22 cellular contexts compared by ENCODE assay signal in the genomic region with DNA sequence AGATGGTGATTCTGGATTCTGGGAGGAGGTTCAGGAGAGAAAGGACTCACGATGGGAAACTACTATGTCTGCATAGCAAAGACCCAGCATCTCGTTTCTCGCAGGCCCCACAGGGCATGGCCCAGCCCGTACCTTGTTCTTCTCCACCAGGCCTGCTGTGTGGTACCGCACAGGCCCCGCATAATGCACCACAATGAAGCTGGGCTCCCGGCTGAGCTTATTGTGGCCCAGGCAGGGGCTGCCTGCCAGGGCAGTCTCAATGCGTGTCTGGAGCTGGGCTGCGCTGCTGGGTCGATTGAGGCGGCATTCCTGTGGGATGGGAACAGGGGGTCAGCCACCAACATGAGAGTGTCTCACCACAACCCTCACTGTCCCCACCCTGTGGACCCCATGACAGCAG. TPM values are rescaled to one million over a fixed set of nuclear protein-coding genes. Genes with fewer than 3 reads are reported as not detected.
DNase-seq lines count a peak whose midpoint lies in the region; ATAC-seq and TF ChIP-seq lines count a peak whose summit lies in the region.
"Had no signal": no experiment of that assay in that cellular context is flagged by ENCODE, and none has a peak within 500 bp of the region (broad histone marks: within the 10 kb centered on the region; RNA-seq: fewer than 3 reads in every experiment).

No MANE protein-coding gene starts in this region.

- no peak overlapping the region for H3K4me3 ChIP-seq in endodermal cell (ENCODE audit: low read length)
- H3K4me3 ChIP-seq: SJCRH30 had no signal

- no peaks in the 10 kb centered on the region for H3K9me3 ChIP-seq in endodermal cell (ENCODE audit: control insufficient read depth, low read length)
- H3K9me3 ChIP-seq: BE2C, SJCRH30 had no signal

- H3K27me3 Mint-ChIP-seq in activated CD8-positive, alpha-beta T cell treated with anti-CD3 and anti-CD28 coated beads, Interleukin-2, amount 10 ng/mL, durations not matched to agents 7 days and 5 days (ENCODE audit: low read depth) = no peaks in the 10 kb centered on the region
- no peaks in the 10 kb centered on the region for H3K27me3 Mint-ChIP-seq in activated CD8-positive, alpha-beta T cell treated with anti-CD3 and anti-CD28 coated beads for 36 hours
- H3K27me3 Mint-ChIP-seq in CD14-positive monocyte (ENCODE audit: low read depth in 3 of 3) = no peaks in the 10 kb centered on the region
- no peaks in the 10 kb centered on the region for H3K27me3 Mint-ChIP-seq in endodermal cell (ENCODE audit: insufficient read depth)
- H3K27me3 Mint-ChIP-seq in stimulated activated naive CD8-positive, alpha-beta T cell treated with anti-CD3 and anti-CD28 coated beads, Interleukin-15, amount 100 ng/mL, for 72 hours = no peaks in the 10 kb centered on the region

- peaks cover 6% of the 10 kb centered on the region for H3K4me1 ChIP-seq in endodermal cell (ENCODE audit: control insufficient read depth, insufficient read depth, low read length)
- H3K4me1 ChIP-seq: SJCRH30 had no signal

- no peak for ATAC-seq in activated CD8-positive, alpha-beta T cell treated with anti-CD3 and anti-CD28 coated beads, Interleukin-2, amount 10 ng/mL, durations not matched to agents 7 days and 5 days
- no peak for ATAC-seq in activated CD8-positive, alpha-beta T cell treated with anti-CD3 and anti-CD28 coated beads for 36 hours
- no peak for ATAC-seq in stimulated activated naive CD8-positive, alpha-beta T cell treated with anti-CD3 and anti-CD28 coated beads, Interleukin-15, amount 100 ng/mL, for 72 hours
- ATAC-seq: Right ventricle myocardium inferior had no signal

- CTCF ChIA-PET in activated CD8-positive, alpha-beta T cell treated with anti-CD3 and anti-CD28 coated beads, Interleukin-2, amount 10 ng/mL, durations not matched to agents 7 days and 5 days (lab: Charles Lee) = no interaction called here
- CTCF ChIA-PET in activated CD8-positive, alpha-beta T cell treated with anti-CD3 and anti-CD28 coated beads for 36 hours (lab: Charles Lee) = interaction anchor here (1.3 kb wide), 1 partner anchor 27 kb away, joined by 5 read pairs; a partner anchor contains a TSS

- peaks cover 70% of the 10 kb centered on the region for H3K36me3 Mint-ChIP-seq in activated CD8-positive, alpha-beta T cell treated with anti-CD3 and anti-CD28 coated beads, Interleukin-2, amount 10 ng/mL, durations not matched to agents 7 days and 5 days (ENCODE audit: low read depth)
- H3K36me3 Mint-ChIP-seq in activated CD8-positive, alpha-beta T cell treated with anti-CD3 and anti-CD28 coated beads for 36 hours (ENCODE audit: low read depth) = peaks cover 57% of the 10 kb centered on the region
- H3K36me3 Mint-ChIP-seq in CD14-positive monocyte = peaks cover 64 to 77% of the 10 kb centered on the region in 2 donors
- H3K36me3 Mint-ChIP-seq in endodermal cell (ENCODE audit: low read depth) = peaks cover 73% of the 10 kb centered on the region

- no peak for DNase-seq in activated CD8-positive, alpha-beta T cell treated with anti-CD3 and anti-CD28 coated beads, Interleukin-2, amount 10 ng/mL, durations not matched to agents 7 days and 5 days
- no peak for DNase-seq in activated CD8-positive, alpha-beta T cell treated with anti-CD3 and anti-CD28 coated beads for 36 hours
- DNase-seq in CD14-positive monocyte (ENCODE audit: low spot score) (peak; percentile 13), endodermal cell (peak; percentile 32), occipital lobe (lab: John Stamatoyannopoulos, UW) (no peak)
- no peak for DNase-seq in stimulated activated naive CD8-positive, alpha-beta T cell treated with anti-CD3 and anti-CD28 coated beads, Interleukin-15, amount 100 ng/mL, for 72 hours
- DNase-seq: 8988T, ACHN, BE2C, Calu3, DMS153, DND-41, HCEC 1CT, IMR-90, MM.1S, NCI-H2029, NCI-H446, NCI-H524 treated with DMSO at 0.1 percent for 48 hours, NCI-H774, SJCRH30 had no signal

- TF ChIP-seq CTCF in activated CD8-positive, alpha-beta T cell treated with anti-CD3 and anti-CD28 coated beads for 36 hours (IDR thresholded peaks at IDR 0.05) = no peak
- no peak for TF ChIP-seq CTCF in CD14-positive monocyte (IDR thresholded peaks at IDR 0.05)
- TF ChIP-seq CTCF in endodermal cell (conservative IDR thresholded peaks at IDR 0.05) = no peak

- H3K9me3 Mint-ChIP-seq in activated CD8-positive, alpha-beta T cell treated with anti-CD3 and anti-CD28 coated beads, Interleukin-2, amount 10 ng/mL, durations not matched to agents 7 days and 5 days (ENCODE audit: insufficient read depth) = no peaks in the 10 kb centered on the region
- no peaks in the 10 kb centered on the region for H3K9me3 Mint-ChIP-seq in activated CD8-positive, alpha-beta T cell treated with anti-CD3 and anti-CD28 coated beads for 36 hours
- H3K9me3 Mint-ChIP-seq in CD14-positive monocyte (no peaks in the 10 kb centered on the region), endodermal cell (no peaks in the 10 kb centered on the region)
- H3K9me3 Mint-ChIP-seq in stimulated activated naive CD8-positive, alpha-beta T cell treated with anti-CD3 and anti-CD28 coated beads, Interleukin-15, amount 100 ng/mL, for 72 hours = no peaks in the 10 kb centered on the region

- H3K4me3 Mint-ChIP-seq in activated CD8-positive, alpha-beta T cell treated with anti-CD3 and anti-CD28 coated beads, Interleukin-2, amount 10 ng/mL, durations not matched to agents 7 days and 5 days = no peak overlapping the region
- no peak overlapping the region for H3K4me3 Mint-ChIP-seq in activated CD8-positive, alpha-beta T cell treated with anti-CD3 and anti-CD28 coated beads for 36 hours
- H3K4me3 Mint-ChIP-seq in CD14-positive monocyte (no peak overlapping the region), endodermal cell (no peak overlapping the region)
- H3K4me3 Mint-ChIP-seq in stimulated activated naive CD8-positive, alpha-beta T cell treated with anti-CD3 and anti-CD28 coated beads, Interleukin-15, amount 100 ng/mL, for 72 hours = no peak overlapping the region

- no peak overlapping the region for H3K27ac ChIP-seq in endodermal cell (ENCODE audit: low read depth, low read length)
- H3K27ac ChIP-seq: KMS-11, SJCRH30 had no signal

- no peaks in the 10 kb centered on the region for H3K27me3 ChIP-seq in endodermal cell (ENCODE audit: control insufficient read depth, insufficient read depth, low read length, poor library complexity, severe bottlenecking)
- H3K27me3 ChIP-seq: BE2C, SJCRH30 had no signal

- 96% methylated on average over 8 to 11 of the region's 11 CpGs for WGBS in endodermal cell (ENCODE audit: insufficient coverage in 1 of 2, insufficient read length in 1 of 2), 2 experiments

- peaks cover 97% of the 10 kb centered on the region for H3K36me3 ChIP-seq in endodermal cell (ENCODE audit: control insufficient read depth, insufficient read depth, low read length)

- intact Hi-C loops in activated CD8-positive, alpha-beta T cell treated with anti-CD3 and anti-CD28 coated beads for 36 hours (cut with micrococcal nuclease) = no loop called here
- intact Hi-C loops in CD14-positive monocyte (cut with micrococcal nuclease) = no loop called here

- POLR2A ChIA-PET in activated CD8-positive, alpha-beta T cell treated with anti-CD3 and anti-CD28 coated beads, Interleukin-2, amount 10 ng/mL, durations not matched to agents 7 days and 5 days (lab: Charles Lee) = no interaction called here
- POLR2A ChIA-PET in activated CD8-positive, alpha-beta T cell treated with anti-CD3 and anti-CD28 coated beads for 36 hours (lab: Charles Lee) = interaction anchor here (1.0 to 1.6 kb wide), 3 partner anchors 9 to 52 kb away, joined by 3 to 4 read pairs (median 4); a partner anchor contains a TSS

- H3K27ac Mint-ChIP-seq in activated CD8-positive, alpha-beta T cell treated with anti-CD3 and anti-CD28 coated beads, Interleukin-2, amount 10 ng/mL, durations not matched to agents 7 days and 5 days = peak overlapping the region; percentile 43
- H3K27ac Mint-ChIP-seq in activated CD8-positive, alpha-beta T cell treated with anti-CD3 and anti-CD28 coated beads for 36 hours = no peak overlapping the region
- H3K27ac Mint-ChIP-seq in CD14-positive monocyte = peak overlapping the region in 1 of 7 donors; percentile 68
- no peak overlapping the region for H3K27ac Mint-ChIP-seq in endodermal cell
- H3K27ac Mint-ChIP-seq in stimulated activated naive CD8-positive, alpha-beta T cell treated with anti-CD3 and anti-CD28 coated beads, Interleukin-15, amount 100 ng/mL, for 72 hours = peak overlapping the region in 1 of 2 donors; percentile 23

- no peak overlapping the region for H3K9ac ChIP-seq in endodermal cell (ENCODE audit: extremely low read depth, low read length, poor library complexity, severe bottlenecking)
- H3K9ac ChIP-seq: KMS-11 had no signal

- H3K4me1 Mint-ChIP-seq in activated CD8-positive, alpha-beta T cell treated with anti-CD3 and anti-CD28 coated beads, Interleukin-2, amount 10 ng/mL, durations not matched to agents 7 days and 5 days (ENCODE audit: low read depth) = no peaks in the 10 kb centered on the region
- peaks cover 6% of the 10 kb centered on the region for H3K4me1 Mint-ChIP-seq in activated CD8-positive, alpha-beta T cell treated with anti-CD3 and anti-CD28 coated beads for 36 hours (ENCODE audit: low read depth)
- H3K4me1 Mint-ChIP-seq in CD14-positive monocyte (no peaks in the 10 kb centered on the region), endodermal cell (no peaks in the 10 kb centered on the region)
- H3K4me1 Mint-ChIP-seq in stimulated activated naive CD8-positive, alpha-beta T cell treated with anti-CD3 and anti-CD28 coated beads, Interleukin-15, amount 100 ng/mL, for 72 hours = peaks cover 8% of the 10 kb centered on the region

RNA-seq across cellular contexts. Expression of a gene that starts 20.4 kb away (rescaled TPM):
- 10 to 100 TPM; 32.2 to 33.7 TPM for total RNA-seq in activated CD8-positive, alpha-beta T cell treated with anti-CD3 and anti-CD28 coated beads, Interleukin-2, amount 10 ng/mL, durations not matched to agents 7 days and 5 days
- 10 to 100 TPM; 46.5 to 50.5 TPM for total RNA-seq in activated CD8-positive, alpha-beta T cell treated with anti-CD3 and anti-CD28 coated beads for 36 hours
- polyA plus RNA-seq in CD14-positive monocyte = 10 to 100 TPM; 63.5 to 70.4 TPM
- total RNA-seq in endodermal cell = 10 to 100 TPM; 59.6 to 67.3 TPM
- polyA plus RNA-seq in endodermal cell (2013, experiment 1 of 2) = 64.3 TPM
- polyA plus RNA-seq in endodermal cell (2013, experiment 2 of 2) = 67.4 TPM
- 44.6 TPM for total RNA-seq in occipital lobe

RNA-seq across cellular contexts. Expression of a gene that starts 27.8 kb away (rescaled TPM):
- total RNA-seq in activated CD8-positive, alpha-beta T cell treated with anti-CD3 and anti-CD28 coated beads, Interleukin-2, amount 10 ng/mL, durations not matched to agents 7 days and 5 days = 100 to 1,000 TPM; 136 to 142 TPM
- total RNA-seq in activated CD8-positive, alpha-beta T cell treated with anti-CD3 and anti-CD28 coated beads for 36 hours = 100 to 1,000 TPM; 106 to 114 TPM
- polyA plus RNA-seq in CD14-positive monocyte = 1 to 10 TPM; 1.2 to 1.9 TPM
- total RNA-seq in endodermal cell = 100 to 1,000 TPM; 133 to 154 TPM
- 63.3 TPM for polyA plus RNA-seq in endodermal cell (2013, experiment 1 of 2)
- polyA plus RNA-seq in endodermal cell (2013, experiment 2 of 2) = 51.5 TPM
- 33.8 TPM for total RNA-seq in occipital lobe

RNA-seq across cellular contexts. Expression of a gene that starts 28.0 kb away (rescaled TPM):
- 10 to 100 TPM in 1 of 2 experiments, 1 to 10 TPM in 1; 8.0 to 11.7 TPM for total RNA-seq in activated CD8-positive, alpha-beta T cell treated with anti-CD3 and anti-CD28 coated beads, Interleukin-2, amount 10 ng/mL, durations not matched to agents 7 days and 5 days
- 10 to 100 TPM; 11.0 to 11.9 TPM for total RNA-seq in activated CD8-positive, alpha-beta T cell treated with anti-CD3 and anti-CD28 coated beads for 36 hours
- 1 to 10 TPM; 3.1 to 5.9 TPM for polyA plus RNA-seq in CD14-positive monocyte
- total RNA-seq in endodermal cell (10 to 100 TPM; 10.8 to 16.6 TPM), occipital lobe (7.0 TPM)
- polyA plus RNA-seq in endodermal cell (2013, experiment 1 of 2) = 7.1 TPM
- 7.6 TPM for polyA plus RNA-seq in endodermal cell (2013, experiment 2 of 2)

RNA-seq across cellular contexts. Expression of a gene that starts 37.9 kb away (rescaled TPM):
- 100 to 1,000 TPM; 112 to 122 TPM for total RNA-seq in activated CD8-positive, alpha-beta T cell treated with anti-CD3 and anti-CD28 coated beads, Interleukin-2, amount 10 ng/mL, durations not matched to agents 7 days and 5 days
- 10 to 100 TPM; 82.9 to 87.4 TPM for total RNA-seq in activated CD8-positive, alpha-beta T cell treated with anti-CD3 and anti-CD28 coated beads for 36 hours
- polyA plus RNA-seq in CD14-positive monocyte = 10 to 100 TPM; 22.3 to 31.5 TPM
- total RNA-seq in endodermal cell (10 to 100 TPM; 56.8 to 61.6 TPM), occipital lobe (60.7 TPM)
- 61.1 TPM for polyA plus RNA-seq in endodermal cell (2013, experiment 1 of 2)
- 57.6 TPM for polyA plus RNA-seq in endodermal cell (2013, experiment 2 of 2)

Comparison
In these comparisons a context has a peak if more than half of its experiments do, and no peak if none do; other contexts are left out.
1. DNase-seq: peak in CD14-positive monocyte (single experiment) and endodermal cell (single experiment); none in activated CD8-positive, alpha-beta T cell treated with anti-CD3 and anti-CD28 coated beads, Interleukin-2, amount 10 ng/mL, durations not matched to agents 7 days and 5 days (single experiment), activated CD8-positive, alpha-beta T cell treated with anti-CD3 and anti-CD28 coated beads for 36 hours (single experiment), stimulated activated naive CD8-positive, alpha-beta T cell treated with anti-CD3 and anti-CD28 coated beads, Interleukin-15, amount 100 ng/mL, for 72 hours (0 of 2) and occipital lobe (single experiment).